ENCODE assay signal across 33 cellular contexts in the genomic region with DNA sequence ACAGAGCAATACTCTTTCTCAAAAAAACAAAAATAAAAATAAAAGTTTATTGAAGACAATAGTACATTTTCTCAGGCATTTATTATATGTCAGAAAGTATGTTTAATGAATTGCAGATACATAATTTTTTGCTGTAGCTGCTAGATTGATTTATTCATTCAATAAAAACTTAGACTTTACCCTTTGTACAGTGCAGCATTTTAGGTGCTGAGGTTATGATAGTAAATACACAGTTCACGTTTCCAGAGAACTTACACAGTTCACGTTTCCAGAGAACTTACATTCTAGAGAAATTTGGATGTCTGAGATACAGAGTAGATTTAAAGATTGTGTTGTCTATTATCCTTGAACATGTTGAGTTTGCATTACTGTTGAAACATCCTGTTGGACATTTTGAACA.
"Had no signal": no experiment of that assay in that cellular context is flagged by ENCODE, and none has a peak within 500 bp of the region (broad histone marks: within the 10 kb centered on the region; RNA-seq: fewer than 3 reads in every experiment).

No MANE protein-coding gene starts in this region.

- H3K9me3 ChIP-seq: body of pancreas, esophagus muscularis mucosa, gastrocnemius medialis had no signal

- H3K4me1 Mint-ChIP-seq: activated T-helper 17 cell treated with anti-CD3 and anti-CD28 coated beads, Interleukin-2, amount 50 U/mL, for 72 hours; T-helper 17 cell had no signal

- H3K27me3 ChIP-seq: body of pancreas, cardiac muscle cell, esophagus muscularis mucosa, foreskin keratinocyte, gastrocnemius medialis had no signal

- DNase-seq: activated B cell treated with CpG ODN at 0.5 μM for 24 hours; activated CD4-positive, alpha-beta T cell treated with anti-CD3 and anti-CD28 coated beads for 48 hours; activated CD4-positive, alpha-beta T cell treated with anti-CD3 and anti-CD28 coated beads, Interleukin-2, amount 50 U/mL, for 1 hour; activated CD4-positive, alpha-beta T cell treated with anti-CD3 and anti-CD28 coated beads, Interleukin-2, amount 50 U/mL, for 48 hours; activated CD8-positive, alpha-beta memory T cell treated with anti-CD3 and anti-CD28 coated beads for 24 hours; activated CD8-positive, alpha-beta T cell treated with anti-CD3 and anti-CD28 coated beads for 36 hours; activated effector memory CD4-positive, alpha-beta T cell treated with Interleukin-2 at 50 U/mL for 16 hours; activated gamma-delta T cell treated with Interleukin-2 at 50 U/mL for 16 hours; activated naive CD4-positive, alpha-beta T cell treated with anti-CD3 and anti-CD28 coated beads, Interleukin-2, amount 50 U/mL, for 16 hours; activated naive CD4-positive, alpha-beta T cell treated with Interleukin-2 at 50 U/mL for 16 hours; activated T-cell treated with anti-CD3 and anti-CD28 coated beads, Interleukin-2, amount 50 U/mL, for 4 hours; amniotic stem cell; anterior cingulate cortex; body of pancreas; central memory CD4-positive, alpha-beta T cell; cerebellar nuclear complex; dermis blood vessel endothelial cell; effector CD4-positive, alpha-beta T cell; effector memory CD8-positive, alpha-beta T cell; erythroblast; foreskin keratinocyte; gastrocnemius medialis; glutamatergic neuron; T-helper 1 cell; T-helper 17 cell; T1000; WERI-Rb-1 had no signal

- H3K27ac ChIP-seq: body of pancreas, cardiac muscle cell, coronary artery, esophagus muscularis mucosa, foreskin keratinocyte, gastrocnemius medialis, WERI-Rb-1 had no signal

- H3K4me1 ChIP-seq: body of pancreas, esophagus muscularis mucosa, foreskin keratinocyte, gastrocnemius medialis had no signal

- H3K9me3 Mint-ChIP-seq: activated B cell treated with CpG ODN at 0.5 μM for 24 hours; activated CD8-positive, alpha-beta T cell treated with anti-CD3 and anti-CD28 coated beads for 36 hours; activated T-cell treated with anti-CD3 and anti-CD28 coated beads, Interleukin-2, amount 50 U/mL, for 4 hours; activated T-helper 17 cell treated with anti-CD3 and anti-CD28 coated beads, Interleukin-2, amount 50 U/mL, for 72 hours; effector memory CD8-positive, alpha-beta T cell; T-helper 2 cell treated with Interferon-gamma antibody and Interleukin-4, amounts not matched to agents 5 μg/mL and 100 μg/mL, for 36 hours had no signal

- H3K27me3 Mint-ChIP-seq: activated B cell treated with CpG ODN at 0.5 μM for 24 hours; activated CD8-positive, alpha-beta T cell treated with anti-CD3 and anti-CD28 coated beads for 36 hours; activated naive CD8-positive, alpha-beta T cell; activated T-helper 17 cell treated with anti-CD3 and anti-CD28 coated beads, Interleukin-2, amount 50 U/mL, for 72 hours; effector memory CD8-positive, alpha-beta T cell; T-helper 17 cell had no signal

- H3K4me3 ChIP-seq: body of pancreas, cardiac muscle cell, coronary artery, esophagus muscularis mucosa, gastrocnemius medialis had no signal

- H3K4me3 Mint-ChIP-seq: activated B cell treated with CpG ODN at 0.5 μM for 24 hours; activated CD8-positive, alpha-beta T cell treated with anti-CD3 and anti-CD28 coated beads for 36 hours; activated naive CD8-positive, alpha-beta T cell; activated T-cell treated with anti-CD3 and anti-CD28 coated beads, Interleukin-2, amount 50 U/mL, for 4 hours; activated T-helper 17 cell treated with anti-CD3 and anti-CD28 coated beads, Interleukin-2, amount 50 U/mL, for 72 hours; effector memory CD8-positive, alpha-beta T cell; T-helper 17 cell; T-helper 2 cell treated with Interferon-gamma antibody and Interleukin-4, amounts not matched to agents 5 μg/mL and 100 μg/mL, for 36 hours had no signal

- H3K27ac Mint-ChIP-seq: activated B cell treated with CpG ODN at 0.5 μM for 24 hours; activated CD8-positive, alpha-beta T cell treated with anti-CD3 and anti-CD28 coated beads for 36 hours; activated naive CD8-positive, alpha-beta T cell; activated T-helper 17 cell treated with anti-CD3 and anti-CD28 coated beads, Interleukin-2, amount 50 U/mL, for 72 hours; effector memory CD8-positive, alpha-beta T cell; T-helper 17 cell; T-helper 2 cell treated with Interferon-gamma antibody and Interleukin-4, amounts not matched to agents 5 μg/mL and 100 μg/mL, for 36 hours had no signal
